33 cellular contexts compared by ENCODE assay signal in the genomic region with DNA sequence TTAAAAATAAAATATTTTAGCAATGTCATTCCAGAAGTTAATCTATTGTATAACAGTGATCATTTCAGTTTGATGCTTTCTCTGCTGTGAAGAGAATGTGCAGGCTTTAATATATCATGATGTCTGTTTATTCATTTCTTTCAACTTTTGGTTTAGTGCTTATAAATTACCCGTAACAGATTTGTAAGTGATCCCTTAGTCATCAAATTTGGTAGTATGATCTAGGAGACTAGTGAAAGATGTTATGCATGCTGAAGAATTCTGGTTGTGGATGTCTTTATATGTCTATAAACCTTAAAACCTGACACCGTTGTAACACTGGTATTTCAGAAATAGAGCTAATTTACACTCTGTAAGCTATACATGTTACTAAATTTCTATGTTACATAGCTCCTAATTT.
"Had no signal": no experiment of that assay in that cellular context is flagged by ENCODE, and none has a peak within 500 bp of the region (broad histone marks: within the 10 kb centered on the region; RNA-seq: fewer than 3 reads in every experiment).

No MANE protein-coding gene starts in this region.

- FAIRE-seq: astrocyte, bronchial epithelial cell had no signal

- DNase-seq: activated effector memory CD4-positive, alpha-beta T cell treated with anti-CD3 and anti-CD28 coated beads, Interleukin-2, amount 50 U/mL, for 16 hours; activated effector memory CD4-positive, alpha-beta T cell treated with Interleukin-2 at 50 U/mL for 16 hours; activated gamma-delta T cell; activated gamma-delta T cell treated with Interleukin-2 at 50 U/mL for 16 hours; activated naive CD4-positive, alpha-beta T cell; activated naive CD4-positive, alpha-beta T cell treated with anti-CD3 and anti-CD28 coated beads for 36 hours; activated naive CD4-positive, alpha-beta T cell treated with anti-CD3 and anti-CD28 coated beads, Interleukin-2, amount 10 ng/mL, durations not matched to agents 7 days and 5 days; activated naive CD4-positive, alpha-beta T cell treated with anti-CD3 and anti-CD28 coated beads, Interleukin-2, amount 50 U/mL, for 16 hours; activated naive CD4-positive, alpha-beta T cell treated with Interleukin-2 at 50 U/mL for 16 hours; activated naive CD8-positive, alpha-beta T cell treated with anti-CD3 and anti-CD28 coated beads for 36 hours; activated naive CD8-positive, alpha-beta T cell treated with anti-CD3 and anti-CD28 coated beads, Interleukin-2, amount 10 ng/mL, durations not matched to agents 7 days and 5 days; activated naive CD8-positive, alpha-beta T cell treated with anti-CD3 and anti-CD28 coated beads, Interleukin-2, amount 50 U/mL, for 24 hours; activated T-cell treated with anti-CD3 and anti-CD28 coated beads, Interleukin-2, amount 50 U/mL, for 24 hours; activated T-cell treated with anti-CD3 and anti-CD28 coated beads, Interleukin-2, amount 50 U/mL, for 4 hours; activated T-cell treated with anti-CD3 and anti-CD28 coated beads, Interleukin-2, amount 50 U/mL, for 48 hours; activated T-cell treated with anti-CD3 and anti-CD28 coated beads, Interleukin-2, amount 50 U/mL, for 72 hours; adrenal gland; amniotic stem cell; amygdala; anterior cingulate cortex; aorta; body of pancreas; brain microvascular endothelial cell; caudate nucleus; central memory CD4-positive, alpha-beta T cell; cerebellar nuclear complex had no signal

- ATAC-seq: activated naive CD4-positive, alpha-beta T cell treated with anti-CD3 and anti-CD28 coated beads, Interleukin-2, amount 50 U/mL, for 72 hours; activated naive CD8-positive, alpha-beta T cell treated with anti-CD3 and anti-CD28 coated beads, Interleukin-2, amount 50 U/mL, for 24 hours; activated T-cell treated with anti-CD3 and anti-CD28 coated beads, Interleukin-2, amount 50 U/mL, for 4 hours; activated T-cell treated with anti-CD3 and anti-CD28 coated beads, Interleukin-2, amount 50 U/mL, for 72 hours; activated T-helper 17 cell treated with anti-CD3 and anti-CD28 coated beads, Interleukin-2, amount 50 U/mL, for 72 hours; body of pancreas had no signal

- H3K27ac ChIP-seq: adrenal gland, ascending aorta, body of pancreas, brain microvascular endothelial cell, breast epithelium, cardiac muscle cell had no signal

- H3K9me3 ChIP-seq: adrenal gland, ascending aorta, body of pancreas, breast epithelium had no signal

- H3K27me3 ChIP-seq: adrenal gland, ascending aorta, body of pancreas, brain microvascular endothelial cell, breast epithelium, cardiac muscle cell had no signal

- H3K4me3 ChIP-seq: adrenal gland, ascending aorta, body of pancreas, breast epithelium, cardiac muscle cell had no signal

- H3K36me3 ChIP-seq: adrenal gland, ascending aorta, brain microvascular endothelial cell, breast epithelium, cardiac muscle cell had no signal

- H3K4me1 ChIP-seq: adrenal gland, ascending aorta, body of pancreas, breast epithelium had no signal
